In the genomic region with DNA sequence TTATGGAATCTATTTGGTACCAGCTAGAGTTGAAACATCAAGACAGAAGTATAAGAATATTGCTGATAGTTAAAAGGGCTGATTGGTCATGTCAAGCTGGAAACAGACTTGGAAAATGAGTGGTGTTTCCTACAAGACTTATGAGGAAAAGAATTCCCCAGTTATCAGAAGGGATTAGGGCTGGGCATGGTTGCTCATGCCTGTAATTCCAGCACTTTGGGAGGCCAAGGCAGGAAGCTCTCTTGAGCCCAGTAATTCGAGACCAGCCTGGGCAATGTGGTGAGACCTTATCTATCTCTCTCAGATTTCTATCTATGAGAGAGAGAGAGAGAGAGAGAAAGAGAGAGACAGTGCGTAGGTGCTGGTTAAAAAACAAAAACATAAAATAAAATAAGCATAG, we compare ENCODE assay signal across 28 cellular contexts.
DNase-seq lines count a peak whose midpoint lies in the region; ATAC-seq and TF ChIP-seq lines count a peak whose summit lies in the region.
"Had no signal": no experiment of that assay in that cellular context is flagged by ENCODE, and none has a peak within 500 bp of the region (broad histone marks: within the 10 kb centered on the region; RNA-seq: fewer than 3 reads in every experiment).

No MANE protein-coding gene starts in this region.

- DNase-seq in ELF-1 (ENCODE audit: low read depth, low spot score), result peak; percentile 20
- DNase-seq in SJCRH30, result peak; percentile 6 to 16
- peak; percentile 85 for DNase-seq in fibroblast of villous mesenchyme (ENCODE audit: low read depth)
- peak; percentile 32 for DNase-seq in non-pigmented ciliary epithelial cell (ENCODE audit: low read depth)
- DNase-seq in activated T-cell treated with anti-CD3 and anti-CD28 coated beads, Interleukin-2, amount 50 U/mL, for 48 hours, result no peak
- DNase-seq in NCI-H1417 (lab: John Stamatoyannopoulos, UW), result no peak
- DNase-seq in left ventricle myocardium inferior, result no peak
- DNase-seq: activated CD4-positive, alpha-beta T cell treated with anti-CD3 and anti-CD28 coated beads for 36 hours; activated CD8-positive, alpha-beta memory T cell treated with anti-CD3 and anti-CD28 coated beads for 24 hours; activated gamma-delta T cell treated with Interleukin-2 at 50 U/mL for 16 hours; activated T-cell treated with anti-CD3 and anti-CD28 coated beads, Interleukin-2, amount 50 U/mL, for 1 hour; amygdala; cortex of kidney; heart left ventricle; left colon; natural killer cell; NCI-H1436 treated with DMSO at 0.1 percent for 48 hours; NCI-H524; NK-92 treated with Interleukin-12 subunit alpha and Interleukin-12 subunit beta, amount 100 ng/mL, for 24 hours; PC-9; SHP77; sigmoid colon; thyroid gland had no signal

- TF ChIP-seq CTCF in fibroblast of villous mesenchyme (IDR thresholded peaks at IDR 0.05; ENCODE audit: insufficient read depth, low read depth, low read length), result no peak
- no peak for TF ChIP-seq CTCF in left ventricle myocardium inferior (IDR thresholded peaks at IDR 0.05; ENCODE audit: borderline replicate concordance)

- H3K27me3 ChIP-seq in SJCRH30, result no peaks in the 10 kb centered on the region
- H3K27me3 ChIP-seq in left ventricle myocardium inferior (ENCODE audit: low read depth), result no peaks in the 10 kb centered on the region
- H3K27me3 ChIP-seq: cardiac muscle cell, heart left ventricle, sigmoid colon, thyroid gland had no signal

- H3K27ac ChIP-seq in SJCRH30, result no peak overlapping the region
- no peak overlapping the region for H3K27ac ChIP-seq in left ventricle myocardium inferior (replicated peaks)
- H3K27ac ChIP-seq: cardiac muscle cell, heart left ventricle, parathyroid adenoma, PC-9, sigmoid colon, thyroid gland had no signal

- H3K4me3 ChIP-seq in SJCRH30, result no peak overlapping the region
- no peak overlapping the region for H3K4me3 ChIP-seq in fibroblast of villous mesenchyme (ENCODE audit: low read depth, low read length)
- H3K4me3 ChIP-seq in left ventricle myocardium inferior, result no peak overlapping the region
- H3K4me3 ChIP-seq: cardiac muscle cell, heart left ventricle, K562, PC-9, sigmoid colon, thyroid gland had no signal

- H3K9me3 ChIP-seq in SJCRH30 (replicated peaks) (no peaks in the 10 kb centered on the region), left ventricle myocardium inferior (replicated peaks) (peaks cover 23% of the 10 kb centered on the region)
- H3K9me3 ChIP-seq: sigmoid colon, thyroid gland had no signal

- intact Hi-C loops in left ventricle myocardium inferior (cut with micrococcal nuclease), result no loop called here

- no peak for ATAC-seq in HG02642 (IDR thresholded peaks at IDR 0.05; ENCODE audit: poor library complexity, unreplicated experiment)
- ATAC-seq: activated CD4-positive, alpha-beta T cell treated with anti-CD3 and anti-CD28 coated beads for 36 hours; HCT116; heart left ventricle; K562; left colon; natural killer cell had no signal

- H3K36me3 ChIP-seq in SJCRH30 (no peaks in the 10 kb centered on the region), left ventricle myocardium inferior (no peaks in the 10 kb centered on the region)
- H3K36me3 ChIP-seq: cardiac muscle cell, heart left ventricle, sigmoid colon, thyroid gland had no signal

- no peaks in the 10 kb centered on the region for H3K4me1 ChIP-seq in SJCRH30
- no peaks in the 10 kb centered on the region for H3K4me1 ChIP-seq in left ventricle myocardium inferior
- H3K4me1 ChIP-seq: heart left ventricle, parathyroid adenoma, sigmoid colon, thyroid gland had no signal

Comparison
In these comparisons a context has a peak if more than half of its experiments do, and no peak if none do; other contexts are left out.
1. DNase-seq: peak in ELF-1 (single experiment), SJCRH30 (2 of 2), fibroblast of villous mesenchyme (single experiment) and non-pigmented ciliary epithelial cell (single experiment); none in activated T-cell treated with anti-CD3 and anti-CD28 coated beads, Interleukin-2, amount 50 U/mL, for 48 hours (0 of 2), NCI-H1417 (0 of 3) and left ventricle myocardium inferior (single experiment).